In the genomic region with DNA sequence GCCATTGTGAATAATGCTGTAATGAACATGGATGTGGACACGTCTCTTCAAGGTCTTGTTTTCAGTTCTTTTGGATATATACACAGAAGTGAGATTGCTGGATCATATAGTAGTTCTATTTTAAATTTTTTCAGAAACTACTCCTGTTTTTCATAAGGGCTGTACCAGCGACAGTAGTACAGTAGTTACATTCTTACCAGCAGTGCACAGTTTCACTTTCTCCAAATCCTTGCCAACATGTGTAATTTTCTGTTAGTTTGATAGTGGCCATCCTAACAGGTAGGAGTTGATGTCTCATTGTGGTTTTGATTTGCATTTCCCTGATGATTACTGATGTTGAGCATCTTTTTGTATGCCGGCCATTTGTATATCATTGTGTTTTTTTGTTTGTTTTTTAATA, we compare ENCODE assay signal across 12 cellular contexts.
A peak's percentile ranks its signal among the peaks of the same experiment; 100 is the strongest.
DNase-seq lines count a peak whose midpoint lies in the region; ATAC-seq lines count a peak whose summit lies in the region.
"Had no signal": no experiment of that assay in that cellular context is flagged by ENCODE, and none has a peak within 500 bp of the region (broad histone marks: within the 10 kb centered on the region; RNA-seq: fewer than 3 reads in every experiment).

No MANE protein-coding gene starts in this region.

- H3K4me3 Mint-ChIP-seq in immature natural killer cell: peak overlapping the region in 3 of 5 donors; percentile 6 to 56 (median 50)

- H3K4me1 Mint-ChIP-seq in immature natural killer cell: peaks cover 68 to 87% of the 10 kb centered on the region in 2 donors

- peaks cover 0 to 5% (median 0%) of the 10 kb centered on the region in 3 donors for H3K27me3 Mint-ChIP-seq in immature natural killer cell (ENCODE audit: low read depth in 3 of 3)

- ATAC-seq in GM18909 (IDR thresholded peaks at IDR 0.05; ENCODE audit: poor library complexity, unreplicated experiment): peak; percentile 70
- peak; percentile 47 for ATAC-seq in GM21515 (IDR thresholded peaks at IDR 0.05; ENCODE audit: unreplicated experiment)
- ATAC-seq in HG03108 (IDR thresholded peaks at IDR 0.05; ENCODE audit: unreplicated experiment): peak; percentile 50
- ATAC-seq: sciatic nerve had no signal

- H3K9me3 Mint-ChIP-seq in immature natural killer cell: no peaks in the 10 kb centered on the region

- no peak for DNase-seq in immature natural killer cell
- no peak for DNase-seq in dedifferentiated amniotic fluid mesenchymal stem cell (ENCODE audit: extremely low spot score)
- no peak for DNase-seq in stimulated activated CD8-positive, alpha-beta memory T cell treated with anti-CD3 and anti-CD28 coated beads, Interleukin-4, amount 100 ng/mL, for 48 hours
- DNase-seq in retina: no peak
- DNase-seq: activated gamma-delta T cell treated with Interleukin-2 at 50 U/mL for 16 hours, kidney, NCI-H510A treated with DMSO at 0.1 percent for 48 hours, SHP77 treated with DMSO at 0.1 percent for 48 hours had no signal

- H3K36me3 Mint-ChIP-seq in immature natural killer cell: peaks cover 0 to 3% (median 0%) of the 10 kb centered on the region in 3 donors

- H3K27ac Mint-ChIP-seq in immature natural killer cell: peak overlapping the region in 2 of 6 donors; percentile 25 to 36
